In the genomic region with DNA sequence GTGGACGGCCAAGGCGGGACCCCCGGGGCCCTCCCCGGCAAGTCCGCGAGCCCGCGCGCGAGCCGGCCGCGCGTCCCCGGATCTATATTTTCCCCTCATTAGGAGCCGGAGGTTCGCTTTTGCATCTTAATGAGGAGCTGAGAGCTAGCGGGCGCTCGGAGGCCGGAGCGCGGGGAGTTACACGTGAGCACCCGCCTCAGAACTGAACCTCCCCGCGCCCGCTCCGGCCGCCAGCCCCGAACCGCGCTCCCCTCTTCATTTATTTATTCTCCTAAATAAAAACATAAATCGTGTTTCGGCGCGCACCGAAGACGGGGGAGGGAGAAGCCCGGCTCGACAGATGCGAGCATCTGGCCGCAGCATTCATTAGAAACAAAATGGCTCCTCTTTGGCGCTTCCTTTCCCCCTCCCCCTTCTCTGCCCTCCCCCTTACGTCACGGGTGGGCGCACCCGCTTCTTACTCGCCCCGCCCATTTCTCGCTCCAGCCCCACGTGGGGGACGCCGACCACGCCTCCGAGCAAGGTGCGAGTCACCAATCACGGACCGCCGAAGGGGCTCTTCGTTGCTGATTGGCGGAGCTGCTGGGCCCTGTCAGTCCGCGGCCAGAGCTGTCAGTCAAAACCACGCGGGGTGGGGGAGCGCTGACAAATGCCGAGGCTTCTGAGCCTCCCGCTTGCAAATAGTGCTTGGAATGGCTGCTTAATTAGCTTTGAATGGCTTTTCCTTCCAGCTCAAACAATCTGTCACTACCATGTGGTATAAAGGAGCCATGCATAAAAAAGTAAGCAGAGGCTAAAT, we compare ENCODE assay signal across 1 cellular context.
TF ChIP-seq lines count a peak whose summit lies in the region.

No MANE protein-coding gene starts in this region.

TF ChIP-seq in HepG2, 621 proteins besides CTCF, POLR2A, EP300 and RAD21 (continued from another document and continues in another):
- TF ChIP-seq, protein P1, sequence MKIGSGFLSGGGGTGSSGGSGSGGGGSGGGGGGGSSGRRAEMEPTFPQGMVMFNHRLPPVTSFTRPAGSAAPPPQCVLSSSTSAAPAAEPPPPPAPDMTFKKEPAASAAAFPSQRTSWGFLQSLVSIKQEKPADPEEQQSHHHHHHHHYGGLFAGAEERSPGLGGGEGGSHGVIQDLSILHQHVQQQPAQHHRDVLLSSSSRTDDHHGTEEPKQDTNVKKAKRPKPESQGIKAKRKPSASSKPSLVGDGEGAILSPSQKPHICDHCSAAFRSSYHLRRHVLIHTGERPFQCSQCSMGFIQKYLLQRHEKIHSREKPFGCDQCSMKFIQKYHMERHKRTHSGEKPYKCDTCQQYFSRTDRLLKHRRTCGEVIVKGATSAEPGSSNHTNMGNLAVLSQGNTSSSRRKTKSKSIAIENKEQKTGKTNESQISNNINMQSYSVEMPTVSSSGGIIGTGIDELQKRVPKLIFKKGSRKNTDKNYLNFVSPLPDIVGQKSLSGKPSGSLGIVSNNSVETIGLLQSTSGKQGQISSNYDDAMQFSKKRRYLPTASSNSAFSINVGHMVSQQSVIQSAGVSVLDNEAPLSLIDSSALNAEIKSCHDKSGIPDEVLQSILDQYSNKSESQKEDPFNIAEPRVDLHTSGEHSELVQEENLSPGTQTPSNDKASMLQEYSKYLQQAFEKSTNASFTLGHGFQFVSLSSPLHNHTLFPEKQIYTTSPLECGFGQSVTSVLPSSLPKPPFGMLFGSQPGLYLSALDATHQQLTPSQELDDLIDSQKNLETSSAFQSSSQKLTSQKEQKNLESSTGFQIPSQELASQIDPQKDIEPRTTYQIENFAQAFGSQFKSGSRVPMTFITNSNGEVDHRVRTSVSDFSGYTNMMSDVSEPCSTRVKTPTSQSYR (CRISPR knock-in tag; IDR thresholded peaks at IDR 0.05; ENCODE audit: borderline replicate concordance) = peak; percentile 81
- TF ChIP-seq, protein P2, sequence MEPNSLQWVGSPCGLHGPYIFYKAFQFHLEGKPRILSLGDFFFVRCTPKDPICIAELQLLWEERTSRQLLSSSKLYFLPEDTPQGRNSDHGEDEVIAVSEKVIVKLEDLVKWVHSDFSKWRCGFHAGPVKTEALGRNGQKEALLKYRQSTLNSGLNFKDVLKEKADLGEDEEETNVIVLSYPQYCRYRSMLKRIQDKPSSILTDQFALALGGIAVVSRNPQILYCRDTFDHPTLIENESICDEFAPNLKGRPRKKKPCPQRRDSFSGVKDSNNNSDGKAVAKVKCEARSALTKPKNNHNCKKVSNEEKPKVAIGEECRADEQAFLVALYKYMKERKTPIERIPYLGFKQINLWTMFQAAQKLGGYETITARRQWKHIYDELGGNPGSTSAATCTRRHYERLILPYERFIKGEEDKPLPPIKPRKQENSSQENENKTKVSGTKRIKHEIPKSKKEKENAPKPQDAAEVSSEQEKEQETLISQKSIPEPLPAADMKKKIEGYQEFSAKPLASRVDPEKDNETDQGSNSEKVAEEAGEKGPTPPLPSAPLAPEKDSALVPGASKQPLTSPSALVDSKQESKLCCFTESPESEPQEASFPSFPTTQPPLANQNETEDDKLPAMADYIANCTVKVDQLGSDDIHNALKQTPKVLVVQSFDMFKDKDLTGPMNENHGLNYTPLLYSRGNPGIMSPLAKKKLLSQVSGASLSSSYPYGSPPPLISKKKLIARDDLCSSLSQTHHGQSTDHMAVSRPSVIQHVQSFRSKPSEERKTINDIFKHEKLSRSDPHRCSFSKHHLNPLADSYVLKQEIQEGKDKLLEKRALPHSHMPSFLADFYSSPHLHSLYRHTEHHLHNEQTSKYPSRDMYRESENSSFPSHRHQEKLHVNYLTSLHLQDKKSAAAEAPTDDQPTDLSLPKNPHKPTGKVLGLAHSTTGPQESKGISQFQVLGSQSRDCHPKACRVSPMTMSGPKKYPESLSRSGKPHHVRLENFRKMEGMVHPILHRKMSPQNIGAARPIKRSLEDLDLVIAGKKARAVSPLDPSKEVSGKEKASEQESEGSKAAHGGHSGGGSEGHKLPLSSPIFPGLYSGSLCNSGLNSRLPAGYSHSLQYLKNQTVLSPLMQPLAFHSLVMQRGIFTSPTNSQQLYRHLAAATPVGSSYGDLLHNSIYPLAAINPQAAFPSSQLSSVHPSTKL (CRISPR knock-in tag; IDR thresholded peaks at IDR 0.05) = peak; percentile 54; the same call in 1 of the 2 replicates
- TF ChIP-seq CCDC6 (CRISPR knock-in tag; IDR thresholded peaks at IDR 0.05) (no peak), JUND (CRISPR knock-in tag; IDR thresholded peaks at IDR 0.05) (no peak), ZBTB7B (CRISPR knock-in tag; IDR thresholded peaks at IDR 0.05) (no peak), ZNF777 (CRISPR knock-in tag; IDR thresholded peaks at IDR 0.05) (peak; percentile 56), ZNF501 (CRISPR knock-in tag; IDR thresholded peaks at IDR 0.05) (0 out of 2 replicates have a peak, but pooled peaks have one; percentile 32), ZNF451 (CRISPR knock-in tag; IDR thresholded peaks at IDR 0.05) (no peak), RFX3 (CRISPR knock-in tag; IDR thresholded peaks at IDR 0.05) (no peak), ZNF430 (CRISPR knock-in tag; IDR thresholded peaks at IDR 0.05) (no peak), DR1 (CRISPR knock-in tag; IDR thresholded peaks at IDR 0.05) (no peak), ZNF766 (CRISPR knock-in tag; IDR thresholded peaks at IDR 0.05; ENCODE audit: borderline replicate concordance) (no peak), SP1 (IDR thresholded peaks at IDR 0.05) (peak; percentile 58; the same call in 1 of the 2 replicates), SP1 (CRISPR knock-in tag; IDR thresholded peaks at IDR 0.05) (peak; percentile 98), ARNTL (CRISPR knock-in tag; IDR thresholded peaks at IDR 0.05) (peak; percentile 71), ZNF703 (CRISPR knock-in tag; IDR thresholded peaks at IDR 0.05; ENCODE audit: borderline replicate concordance) (no peak), ONECUT2 (CRISPR knock-in tag; IDR thresholded peaks at IDR 0.05) (no peak), ZNF124 (CRISPR knock-in tag; IDR thresholded peaks at IDR 0.05) (peak; percentile 36; the same call in 1 of the 2 replicates), REXO4 (CRISPR knock-in tag; IDR thresholded peaks at IDR 0.05; ENCODE audit: borderline replicate concordance) (no peak), RFXAP (CRISPR knock-in tag; IDR thresholded peaks at IDR 0.05; ENCODE audit: borderline replicate concordance) (no peak; the same call in 1 of the 2 replicates), MED8 (CRISPR knock-in tag; IDR thresholded peaks at IDR 0.05; ENCODE audit: insufficient replicate concordance) (no peak), ZNF577 (CRISPR knock-in tag; IDR thresholded peaks at IDR 0.05; ENCODE audit: borderline replicate concordance, low read depth) (no peak), ERF (CRISPR knock-in tag; IDR thresholded peaks at IDR 0.05) (peak; percentile 85; the same call in 1 of the 2 replicates), RFX5 (IDR thresholded peaks at IDR 0.05; ENCODE audit: low read depth, low read length) (0 out of 2 replicates have a peak, but pooled peaks have one; percentile 14), ZNF83 (CRISPR knock-in tag; IDR thresholded peaks at IDR 0.05; ENCODE audit: borderline replicate concordance) (no peak), ARHGAP35 (CRISPR knock-in tag; IDR thresholded peaks at IDR 0.05; ENCODE audit: borderline replicate concordance) (0 out of 2 replicates have a peak, but pooled peaks have one; percentile 74)
- TF ChIP-seq, protein P3, sequence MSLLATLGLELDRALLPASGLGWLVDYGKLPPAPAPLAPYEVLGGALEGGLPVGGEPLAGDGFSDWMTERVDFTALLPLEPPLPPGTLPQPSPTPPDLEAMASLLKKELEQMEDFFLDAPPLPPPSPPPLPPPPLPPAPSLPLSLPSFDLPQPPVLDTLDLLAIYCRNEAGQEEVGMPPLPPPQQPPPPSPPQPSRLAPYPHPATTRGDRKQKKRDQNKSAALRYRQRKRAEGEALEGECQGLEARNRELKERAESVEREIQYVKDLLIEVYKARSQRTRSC (CRISPR knock-in tag; IDR thresholded peaks at IDR 0.05; ENCODE audit: low read depth) = no peak
- TF ChIP-seq, protein P4, sequence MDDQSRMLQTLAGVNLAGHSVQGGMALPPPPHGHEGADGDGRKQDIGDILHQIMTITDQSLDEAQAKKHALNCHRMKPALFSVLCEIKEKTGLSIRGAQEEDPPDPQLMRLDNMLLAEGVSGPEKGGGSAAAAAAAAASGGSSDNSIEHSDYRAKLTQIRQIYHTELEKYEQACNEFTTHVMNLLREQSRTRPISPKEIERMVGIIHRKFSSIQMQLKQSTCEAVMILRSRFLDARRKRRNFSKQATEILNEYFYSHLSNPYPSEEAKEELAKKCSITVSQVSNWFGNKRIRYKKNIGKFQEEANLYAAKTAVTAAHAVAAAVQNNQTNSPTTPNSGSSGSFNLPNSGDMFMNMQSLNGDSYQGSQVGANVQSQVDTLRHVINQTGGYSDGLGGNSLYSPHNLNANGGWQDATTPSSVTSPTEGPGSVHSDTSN (CRISPR knock-in tag; IDR thresholded peaks at IDR 0.05; ENCODE audit: borderline replicate concordance) = peak; percentile 94; the same call in 1 of the 2 replicates
- TF ChIP-seq, protein P5, sequence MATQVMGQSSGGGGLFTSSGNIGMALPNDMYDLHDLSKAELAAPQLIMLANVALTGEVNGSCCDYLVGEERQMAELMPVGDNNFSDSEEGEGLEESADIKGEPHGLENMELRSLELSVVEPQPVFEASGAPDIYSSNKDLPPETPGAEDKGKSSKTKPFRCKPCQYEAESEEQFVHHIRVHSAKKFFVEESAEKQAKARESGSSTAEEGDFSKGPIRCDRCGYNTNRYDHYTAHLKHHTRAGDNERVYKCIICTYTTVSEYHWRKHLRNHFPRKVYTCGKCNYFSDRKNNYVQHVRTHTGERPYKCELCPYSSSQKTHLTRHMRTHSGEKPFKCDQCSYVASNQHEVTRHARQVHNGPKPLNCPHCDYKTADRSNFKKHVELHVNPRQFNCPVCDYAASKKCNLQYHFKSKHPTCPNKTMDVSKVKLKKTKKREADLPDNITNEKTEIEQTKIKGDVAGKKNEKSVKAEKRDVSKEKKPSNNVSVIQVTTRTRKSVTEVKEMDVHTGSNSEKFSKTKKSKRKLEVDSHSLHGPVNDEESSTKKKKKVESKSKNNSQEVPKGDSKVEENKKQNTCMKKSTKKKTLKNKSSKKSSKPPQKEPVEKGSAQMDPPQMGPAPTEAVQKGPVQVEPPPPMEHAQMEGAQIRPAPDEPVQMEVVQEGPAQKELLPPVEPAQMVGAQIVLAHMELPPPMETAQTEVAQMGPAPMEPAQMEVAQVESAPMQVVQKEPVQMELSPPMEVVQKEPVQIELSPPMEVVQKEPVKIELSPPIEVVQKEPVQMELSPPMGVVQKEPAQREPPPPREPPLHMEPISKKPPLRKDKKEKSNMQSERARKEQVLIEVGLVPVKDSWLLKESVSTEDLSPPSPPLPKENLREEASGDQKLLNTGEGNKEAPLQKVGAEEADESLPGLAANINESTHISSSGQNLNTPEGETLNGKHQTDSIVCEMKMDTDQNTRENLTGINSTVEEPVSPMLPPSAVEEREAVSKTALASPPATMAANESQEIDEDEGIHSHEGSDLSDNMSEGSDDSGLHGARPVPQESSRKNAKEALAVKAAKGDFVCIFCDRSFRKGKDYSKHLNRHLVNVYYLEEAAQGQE (IDR thresholded peaks at IDR 0.05; ENCODE audit: borderline replicate concordance in 1 of 2, low read depth in 1 of 2, low read length in 2 of 2) = no peak
- TF ChIP-seq, protein P6, sequence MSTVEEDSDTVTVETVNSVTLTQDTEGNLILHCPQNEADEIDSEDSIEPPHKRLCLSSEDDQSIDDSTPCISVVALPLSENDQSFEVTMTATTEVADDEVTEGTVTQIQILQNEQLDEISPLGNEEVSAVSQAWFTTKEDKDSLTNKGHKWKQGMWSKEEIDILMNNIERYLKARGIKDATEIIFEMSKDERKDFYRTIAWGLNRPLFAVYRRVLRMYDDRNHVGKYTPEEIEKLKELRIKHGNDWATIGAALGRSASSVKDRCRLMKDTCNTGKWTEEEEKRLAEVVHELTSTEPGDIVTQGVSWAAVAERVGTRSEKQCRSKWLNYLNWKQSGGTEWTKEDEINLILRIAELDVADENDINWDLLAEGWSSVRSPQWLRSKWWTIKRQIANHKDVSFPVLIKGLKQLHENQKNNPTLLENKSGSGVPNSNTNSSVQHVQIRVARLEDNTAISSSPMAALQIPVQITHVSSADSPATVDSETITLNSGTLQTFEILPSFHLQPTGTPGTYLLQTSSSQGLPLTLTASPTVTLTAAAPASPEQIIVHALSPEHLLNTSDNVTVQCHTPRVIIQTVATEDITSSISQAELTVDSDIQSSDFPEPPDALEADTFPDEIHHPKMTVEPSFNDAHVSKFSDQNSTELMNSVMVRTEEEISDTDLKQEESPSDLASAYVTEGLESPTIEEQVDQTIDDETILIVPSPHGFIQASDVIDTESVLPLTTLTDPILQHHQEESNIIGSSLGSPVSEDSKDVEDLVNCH (CRISPR knock-in tag; IDR thresholded peaks at IDR 0.05) = no peak
- TF ChIP-seq, protein P7, sequence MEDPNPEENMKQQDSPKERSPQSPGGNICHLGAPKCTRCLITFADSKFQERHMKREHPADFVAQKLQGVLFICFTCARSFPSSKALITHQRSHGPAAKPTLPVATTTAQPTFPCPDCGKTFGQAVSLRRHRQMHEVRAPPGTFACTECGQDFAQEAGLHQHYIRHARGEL (CRISPR knock-in tag; IDR thresholded peaks at IDR 0.05) = no peak
- TF ChIP-seq, protein P8, sequence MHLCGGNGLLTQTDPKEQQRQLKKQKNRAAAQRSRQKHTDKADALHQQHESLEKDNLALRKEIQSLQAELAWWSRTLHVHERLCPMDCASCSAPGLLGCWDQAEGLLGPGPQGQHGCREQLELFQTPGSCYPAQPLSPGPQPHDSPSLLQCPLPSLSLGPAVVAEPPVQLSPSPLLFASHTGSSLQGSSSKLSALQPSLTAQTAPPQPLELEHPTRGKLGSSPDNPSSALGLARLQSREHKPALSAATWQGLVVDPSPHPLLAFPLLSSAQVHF (CRISPR knock-in tag; IDR thresholded peaks at IDR 0.05) = no peak
- TF ChIP-seq, protein P9, sequence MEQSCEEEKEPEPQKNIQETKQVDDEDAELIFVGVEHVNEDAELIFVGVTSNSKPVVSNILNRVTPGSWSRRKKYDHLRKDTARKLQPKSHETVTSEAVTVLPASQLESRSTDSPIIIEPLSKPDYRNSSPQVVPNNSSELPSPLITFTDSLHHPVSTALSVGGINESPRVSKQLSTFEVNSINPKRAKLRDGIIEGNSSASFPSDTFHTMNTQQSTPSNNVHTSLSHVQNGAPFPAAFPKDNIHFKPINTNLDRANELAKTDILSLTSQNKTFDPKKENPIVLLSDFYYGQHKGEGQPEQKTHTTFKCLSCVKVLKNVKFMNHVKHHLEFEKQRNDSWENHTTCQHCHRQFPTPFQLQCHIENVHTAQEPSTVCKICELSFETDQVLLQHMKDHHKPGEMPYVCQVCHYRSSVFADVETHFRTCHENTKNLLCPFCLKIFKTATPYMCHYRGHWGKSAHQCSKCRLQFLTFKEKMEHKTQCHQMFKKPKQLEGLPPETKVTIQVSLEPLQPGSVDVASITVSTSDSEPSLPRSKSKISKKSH (CRISPR knock-in tag; IDR thresholded peaks at IDR 0.05; ENCODE audit: borderline replicate concordance) = no peak; the same call in 1 of the 2 replicates
- TF ChIP-seq, protein P10, sequence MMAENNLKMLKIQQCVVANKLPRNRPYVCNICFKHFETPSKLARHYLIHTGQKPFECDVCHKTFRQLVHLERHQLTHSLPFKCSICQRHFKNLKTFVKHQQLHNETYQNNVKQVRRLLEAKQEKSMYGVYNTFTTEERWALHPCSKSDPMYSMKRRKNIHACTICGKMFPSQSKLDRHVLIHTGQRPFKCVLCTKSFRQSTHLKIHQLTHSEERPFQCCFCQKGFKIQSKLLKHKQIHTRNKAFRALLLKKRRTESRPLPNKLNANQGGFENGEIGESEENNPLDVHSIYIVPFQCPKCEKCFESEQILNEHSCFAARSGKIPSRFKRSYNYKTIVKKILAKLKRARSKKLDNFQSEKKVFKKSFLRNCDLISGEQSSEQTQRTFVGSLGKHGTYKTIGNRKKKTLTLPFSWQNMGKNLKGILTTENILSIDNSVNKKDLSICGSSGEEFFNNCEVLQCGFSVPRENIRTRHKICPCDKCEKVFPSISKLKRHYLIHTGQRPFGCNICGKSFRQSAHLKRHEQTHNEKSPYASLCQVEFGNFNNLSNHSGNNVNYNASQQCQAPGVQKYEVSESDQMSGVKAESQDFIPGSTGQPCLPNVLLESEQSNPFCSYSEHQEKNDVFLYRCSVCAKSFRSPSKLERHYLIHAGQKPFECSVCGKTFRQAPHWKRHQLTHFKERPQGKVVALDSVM (CRISPR knock-in tag; IDR thresholded peaks at IDR 0.05) = no peak
